In the genomic region with DNA sequence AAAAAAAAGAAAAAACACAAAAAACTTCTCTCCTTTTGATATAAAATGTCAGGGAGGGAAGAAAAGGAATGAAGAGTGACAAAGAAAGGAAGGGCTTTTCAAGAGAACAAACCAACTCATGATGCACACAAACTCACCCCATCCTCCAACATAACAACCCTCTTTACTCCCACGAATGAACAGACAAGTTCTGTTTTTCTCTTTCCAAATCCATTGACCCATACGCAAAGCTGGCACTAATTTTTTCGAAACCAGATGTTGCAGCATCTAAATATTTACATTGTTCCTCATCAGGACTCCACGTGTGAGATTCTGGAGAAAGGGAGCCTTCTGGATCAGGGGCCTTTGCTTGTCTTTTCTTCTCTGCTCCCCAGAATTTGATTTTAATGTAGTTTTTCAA, we compare ENCODE assay signal across 16 cellular contexts.
DNase-seq lines count a peak whose midpoint lies in the region; TF ChIP-seq lines count a peak whose summit lies in the region.
"Had no signal": no experiment of that assay in that cellular context is flagged by ENCODE, and none has a peak within 500 bp of the region (broad histone marks: within the 10 kb centered on the region; RNA-seq: fewer than 3 reads in every experiment).

No MANE protein-coding gene starts in this region.

- H3K4me3 ChIP-seq in HL-60 (replicated peaks; ENCODE audit: insufficient read depth, low read length) (no peak overlapping the region), NB4 (ENCODE audit: low read depth, low read length) (no peak overlapping the region), esophagus muscularis mucosa (no peak overlapping the region)
- H3K4me3 ChIP-seq: A549 had no signal

- no peaks in the 10 kb centered on the region for H3K9me3 ChIP-seq in esophagus muscularis mucosa
- H3K9me3 ChIP-seq: A549, BE2C had no signal

- H3K4me1 ChIP-seq in esophagus muscularis mucosa, result peaks cover 0 to 3% (median 0%) of the 10 kb centered on the region in 4 donors
- H3K4me1 ChIP-seq: A549, BE2C had no signal

- H3K27me3 ChIP-seq in HL-60 (ENCODE audit: insufficient read depth, poor library complexity, severe bottlenecking) (no peaks in the 10 kb centered on the region), esophagus muscularis mucosa (no peaks in the 10 kb centered on the region)
- H3K27me3 ChIP-seq: BE2C had no signal

- TF ChIP-seq CTCF in HL-60 (IDR thresholded peaks at IDR 0.05; ENCODE audit: insufficient read depth, low read length), result no peak
- TF ChIP-seq CTCF in NB4 (IDR thresholded peaks at IDR 0.05; ENCODE audit: low read depth, low read length), result no peak
- no peak for TF ChIP-seq CTCF in esophagus muscularis mucosa (IDR thresholded peaks at IDR 0.05)

- 75% methylated on average over 4 of the region's 4 CpGs for WGBS in esophagus muscularis mucosa

- DNase-seq in CD1c-positive myeloid dendritic cell (ENCODE audit: extremely low spot score) (peak; percentile 60), HL-60 (ENCODE audit: low read depth in 1 of 2, low spot score in 1 of 2) (peak; percentile 12 to 51), NB4 (ENCODE audit: low read depth) (peak; percentile 28), esophagus muscularis mucosa (ENCODE audit: extremely low spot score) (peak; percentile 24), occipital lobe (lab: John Stamatoyannopoulos, UW) (no peak)
- no peak for DNase-seq in stimulated activated CD4-positive, alpha-beta T cell treated with anti-CD3 and anti-CD28 coated beads, Interleukin-4, amount 100 ng/mL, for 4 hours
- DNase-seq: BE2C; CD8-positive, alpha-beta T cell; COR-L47; DMS153; DMS79 treated with DMSO at 0.1 percent for 48 hours; EL; GOT3; H9 had no signal

- H3K36me3 ChIP-seq in esophagus muscularis mucosa, result no peaks in the 10 kb centered on the region
- H3K36me3 ChIP-seq: BE2C had no signal

- TF ChIP-seq POLR2A in NB4 (IDR thresholded peaks at IDR 0.05; ENCODE audit: extremely low read depth, insufficient read length) (no peak), esophagus muscularis mucosa (IDR thresholded peaks at IDR 0.05; ENCODE audit: low read depth) (no peak)

- H3K27ac ChIP-seq in HL-60 (replicated peaks), result no peak overlapping the region; the same call in 1 of the 2 replicates
- H3K27ac ChIP-seq in esophagus muscularis mucosa (replicated peaks in 1 of 4), result no peak overlapping the region
- H3K27ac ChIP-seq: A549, C4-2B had no signal

- no peak for TF ChIP-seq EP300 in esophagus muscularis mucosa (IDR thresholded peaks at IDR 0.05)

- intact Hi-C loops in esophagus muscularis mucosa (cut with DNase I), result no loop called here

Comparison
In these comparisons a context has a peak if more than half of its experiments do, and no peak if none do; other contexts are left out.
1. DNase-seq: peak in CD1c-positive myeloid dendritic cell (single experiment), HL-60 (2 of 2), NB4 (single experiment) and esophagus muscularis mucosa (single experiment); none in occipital lobe (single experiment) and stimulated activated CD4-positive, alpha-beta T cell treated with anti-CD3 and anti-CD28 coated beads, Interleukin-4, amount 100 ng/mL, for 4 hours (0 of 2).